1 cellular context compared by ENCODE assay signal in the genomic region with DNA sequence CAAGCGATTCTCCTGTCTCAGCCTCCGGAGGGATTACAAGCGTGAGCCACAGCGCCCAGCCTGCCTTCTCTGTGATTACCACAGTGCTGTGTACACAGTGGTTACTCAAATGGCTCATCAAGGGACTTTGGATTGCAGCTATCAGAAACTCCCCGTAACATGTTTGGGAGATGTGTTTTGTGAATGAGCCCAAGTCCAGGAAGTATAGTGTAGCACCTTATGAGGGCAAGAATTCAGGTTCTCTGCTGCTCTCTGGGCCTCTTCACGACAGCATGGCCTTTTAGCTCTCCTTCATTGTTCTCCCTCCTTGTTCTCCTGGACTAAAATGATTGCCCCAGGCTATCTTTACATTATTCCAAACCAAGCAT.
TF ChIP-seq lines count a peak whose summit lies in the region.

No MANE protein-coding gene starts in this region.

TF ChIP-seq in HepG2, 621 proteins besides CTCF, POLR2A, EP300 and RAD21 (continued from another document):
- TF ChIP-seq, protein P1, sequence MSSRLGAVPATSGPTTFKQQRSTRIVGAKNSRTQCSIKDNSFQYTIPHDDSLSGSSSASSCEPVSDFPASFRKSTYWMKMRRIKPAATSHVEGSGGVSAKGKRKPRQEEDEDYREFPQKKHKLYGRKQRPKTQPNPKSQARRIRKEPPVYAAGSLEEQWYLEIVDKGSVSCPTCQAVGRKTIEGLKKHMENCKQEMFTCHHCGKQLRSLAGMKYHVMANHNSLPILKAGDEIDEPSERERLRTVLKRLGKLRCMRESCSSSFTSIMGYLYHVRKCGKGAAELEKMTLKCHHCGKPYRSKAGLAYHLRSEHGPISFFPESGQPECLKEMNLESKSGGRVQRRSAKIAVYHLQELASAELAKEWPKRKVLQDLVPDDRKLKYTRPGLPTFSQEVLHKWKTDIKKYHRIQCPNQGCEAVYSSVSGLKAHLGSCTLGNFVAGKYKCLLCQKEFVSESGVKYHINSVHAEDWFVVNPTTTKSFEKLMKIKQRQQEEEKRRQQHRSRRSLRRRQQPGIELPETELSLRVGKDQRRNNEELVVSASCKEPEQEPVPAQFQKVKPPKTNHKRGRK (CRISPR knock-in tag; IDR thresholded peaks at IDR 0.05), result no peak
- TF ChIP-seq SMAD9 (CRISPR knock-in tag; IDR thresholded peaks at IDR 0.05) (no peak), ZZZ3 (CRISPR knock-in tag; IDR thresholded peaks at IDR 0.05; ENCODE audit: borderline replicate concordance) (no peak), RBFOX2 (IDR thresholded peaks at IDR 0.05; ENCODE audit: low read depth, low read length) (no peak), PAX8 (CRISPR knock-in tag; IDR thresholded peaks at IDR 0.05; ENCODE audit: borderline replicate concordance) (no peak), ZNF282 (IDR thresholded peaks at IDR 0.05; ENCODE audit: partially characterized antibody) (no peak), ETV5 (CRISPR knock-in tag; IDR thresholded peaks at IDR 0.05; ENCODE audit: borderline replicate concordance) (peak; percentile 44; the same call in 1 of the 2 replicates), KDM2A (CRISPR knock-in tag; IDR thresholded peaks at IDR 0.05; ENCODE audit: borderline replicate concordance, low read depth) (peak; percentile 52; the same call in 1 of the 2 replicates), MAFG (CRISPR knock-in tag; IDR thresholded peaks at IDR 0.05) (no peak), ATM (IDR thresholded peaks at IDR 0.05; ENCODE audit: borderline replicate concordance) (no peak), RFX5 (IDR thresholded peaks at IDR 0.05; ENCODE audit: low read depth, low read length) (no peak), HNF4G (IDR thresholded peaks at IDR 0.05; ENCODE audit: borderline replicate concordance, low read depth, low read length) (peak; percentile 92), HNF4G (CRISPR knock-in tag; IDR thresholded peaks at IDR 0.05; ENCODE audit: borderline replicate concordance, low read depth) (peak; percentile 83; the same call in 1 of the 2 replicates), RARG (CRISPR knock-in tag; IDR thresholded peaks at IDR 0.05; ENCODE audit: low read depth) (no peak)
- TF ChIP-seq, protein P2, sequence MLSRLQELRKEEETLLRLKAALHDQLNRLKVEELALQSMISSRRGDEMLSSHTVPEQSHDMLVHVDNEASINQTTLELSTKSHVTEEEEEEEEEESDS (CRISPR knock-in tag; IDR thresholded peaks at IDR 0.05; ENCODE audit: borderline replicate concordance), result no peak
- TF ChIP-seq, protein P3, sequence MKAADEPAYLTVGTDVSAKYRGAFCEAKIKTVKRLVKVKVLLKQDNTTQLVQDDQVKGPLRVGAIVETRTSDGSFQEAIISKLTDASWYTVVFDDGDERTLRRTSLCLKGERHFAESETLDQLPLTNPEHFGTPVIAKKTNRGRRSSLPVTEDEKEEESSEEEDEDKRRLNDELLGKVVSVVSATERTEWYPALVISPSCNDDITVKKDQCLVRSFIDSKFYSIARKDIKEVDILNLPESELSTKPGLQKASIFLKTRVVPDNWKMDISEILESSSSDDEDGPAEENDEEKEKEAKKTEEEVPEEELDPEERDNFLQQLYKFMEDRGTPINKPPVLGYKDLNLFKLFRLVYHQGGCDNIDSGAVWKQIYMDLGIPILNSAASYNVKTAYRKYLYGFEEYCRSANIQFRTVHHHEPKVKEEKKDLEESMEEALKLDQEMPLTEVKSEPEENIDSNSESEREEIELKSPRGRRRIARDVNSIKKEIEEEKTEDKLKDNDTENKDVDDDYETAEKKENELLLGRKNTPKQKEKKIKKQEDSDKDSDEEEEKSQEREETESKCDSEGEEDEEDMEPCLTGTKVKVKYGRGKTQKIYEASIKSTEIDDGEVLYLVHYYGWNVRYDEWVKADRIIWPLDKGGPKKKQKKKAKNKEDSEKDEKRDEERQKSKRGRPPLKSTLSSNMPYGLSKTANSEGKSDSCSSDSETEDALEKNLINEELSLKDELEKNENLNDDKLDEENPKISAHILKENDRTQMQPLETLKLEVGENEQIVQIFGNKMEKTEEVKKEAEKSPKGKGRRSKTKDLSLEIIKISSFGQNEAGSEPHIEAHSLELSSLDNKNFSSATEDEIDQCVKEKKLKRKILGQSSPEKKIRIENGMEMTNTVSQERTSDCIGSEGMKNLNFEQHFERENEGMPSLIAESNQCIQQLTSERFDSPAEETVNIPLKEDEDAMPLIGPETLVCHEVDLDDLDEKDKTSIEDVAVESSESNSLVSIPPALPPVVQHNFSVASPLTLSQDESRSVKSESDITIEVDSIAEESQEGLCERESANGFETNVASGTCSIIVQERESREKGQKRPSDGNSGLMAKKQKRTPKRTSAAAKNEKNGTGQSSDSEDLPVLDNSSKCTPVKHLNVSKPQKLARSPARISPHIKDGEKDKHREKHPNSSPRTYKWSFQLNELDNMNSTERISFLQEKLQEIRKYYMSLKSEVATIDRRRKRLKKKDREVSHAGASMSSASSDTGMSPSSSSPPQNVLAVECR (CRISPR knock-in tag; IDR thresholded peaks at IDR 0.05; ENCODE audit: borderline replicate concordance), result peak; percentile 42; the same call in 1 of the 2 replicates
